8 cellular contexts compared by ENCODE assay signal in genomic region chr1:48202030-48202752, GRCh38. TPM values are rescaled to one million over a fixed set of nuclear protein-coding genes. Genes with fewer than 3 reads are reported as not detected.
DNase-seq lines count a peak whose midpoint lies in the region; ATAC-seq and TF ChIP-seq lines count a peak whose summit lies in the region.

No MANE protein-coding gene starts in this region.

- H3K79me1 ChIP-seq in mesendoderm (ENCODE audit: low read length) = no peaks in the 10 kb centered on the region

- peak; percentile 57 for DNase-seq in DND-41
- peak; percentile 67 to 84 for DNase-seq in NCI-H524 (lab: John Stamatoyannopoulos, UW)
- DNase-seq in activated CD4-positive, alpha-beta T cell treated with anti-CD3 and anti-CD28 coated beads, Interleukin-2, amount 10 ng/mL, durations not matched to agents 24 days and 14 days = peak; percentile 85
- peak; percentile 23 to 49 (median 33) for DNase-seq in effector memory CD8-positive, alpha-beta T cell
- DNase-seq in mesendoderm = peak; percentile 69
- DNase-seq in stimulated activated CD8-positive, alpha-beta memory T cell treated with anti-CD3 and anti-CD28 coated beads, Interleukin-2, amount 100 ng/mL, for 1 hour (ENCODE audit: low read depth in 2 of 2) = peak; percentile 17 to 31

- H3K9me3 ChIP-seq in DND-41 (ENCODE audit: insufficient read depth, low read length, severe bottlenecking) = no peaks in the 10 kb centered on the region

- H4K8ac ChIP-seq in mesendoderm (ENCODE audit: low read depth, low read length) = no peak overlapping the region

- no peaks in the 10 kb centered on the region for H3K9me3 Mint-ChIP-seq in activated CD4-positive, alpha-beta T cell treated with anti-CD3 and anti-CD28 coated beads, Interleukin-2, amount 10 ng/mL, durations not matched to agents 24 days and 14 days
- no peaks in the 10 kb centered on the region for H3K9me3 Mint-ChIP-seq in effector memory CD8-positive, alpha-beta T cell

- H3K27me3 Mint-ChIP-seq in activated CD4-positive, alpha-beta T cell treated with anti-CD3 and anti-CD28 coated beads, Interleukin-2, amount 10 ng/mL, durations not matched to agents 24 days and 14 days = no peaks in the 10 kb centered on the region
- peaks cover 10 to 18% of the 10 kb centered on the region in 2 donors for H3K27me3 Mint-ChIP-seq in effector memory CD8-positive, alpha-beta T cell

- no peak overlapping the region for H3K27ac Mint-ChIP-seq in activated CD4-positive, alpha-beta T cell treated with anti-CD3 and anti-CD28 coated beads, Interleukin-2, amount 10 ng/mL, durations not matched to agents 24 days and 14 days
- H3K27ac Mint-ChIP-seq in effector memory CD8-positive, alpha-beta T cell = no peak overlapping the region

- intact Hi-C loops in activated CD4-positive, alpha-beta T cell treated with anti-CD3 and anti-CD28 coated beads, Interleukin-2, amount 10 ng/mL, durations not matched to agents 24 days and 14 days (cut with micrococcal nuclease) = loop anchor here (1.0 to 5.0 kb wide), 2 partner anchors 93 to 110 kb away; no protein-coding TSS in a partner anchor

- no peak overlapping the region for H3K4me2 ChIP-seq in DND-41 (ENCODE audit: insufficient read depth, low read length)
- no peak overlapping the region for H3K4me2 ChIP-seq in mesendoderm (ENCODE audit: low read length)

- H4K20me1 ChIP-seq in DND-41 (ENCODE audit: insufficient read depth, low read length) = no peaks in the 10 kb centered on the region

- H3K4me1 ChIP-seq in DND-41 (ENCODE audit: insufficient read depth, low read length) (no peaks in the 10 kb centered on the region), mesendoderm (ENCODE audit: control insufficient read depth, low read depth, low read length) (peaks cover 7% of the 10 kb centered on the region)

- H3K4me1 Mint-ChIP-seq in activated CD4-positive, alpha-beta T cell treated with anti-CD3 and anti-CD28 coated beads, Interleukin-2, amount 10 ng/mL, durations not matched to agents 24 days and 14 days = no peaks in the 10 kb centered on the region
- no peaks in the 10 kb centered on the region for H3K4me1 Mint-ChIP-seq in effector memory CD8-positive, alpha-beta T cell (ENCODE audit: low read depth in 2 of 2)

- H2BK5ac ChIP-seq in mesendoderm (ENCODE audit: low read length) = no peak overlapping the region

- H3K27me3 ChIP-seq in DND-41 (ENCODE audit: insufficient read depth, low read length, poor library complexity) = no peaks in the 10 kb centered on the region
- no peaks in the 10 kb centered on the region for H3K27me3 ChIP-seq in mesendoderm (ENCODE audit: insufficient read depth, low read length, poor library complexity)

- H4K5ac ChIP-seq in mesendoderm (ENCODE audit: low read length) = no peak overlapping the region

- H3K56ac ChIP-seq in mesendoderm (ENCODE audit: low read length) = peak overlapping the region; percentile 56

- no peak overlapping the region for H2AFZ ChIP-seq in DND-41 (ENCODE audit: low read depth, low read length)

- ATAC-seq in DND-41 (ENCODE audit: insufficient read depth, low read depth) = peak; percentile 58; the same call in 1 of the 3 replicates
- peak; percentile 66 for ATAC-seq in HG02759 (IDR thresholded peaks at IDR 0.05; ENCODE audit: unreplicated experiment)
- peak; percentile 39 for ATAC-seq in effector memory CD8-positive, alpha-beta T cell (replicated peaks)
- ATAC-seq in HG02588 (IDR thresholded peaks at IDR 0.05; ENCODE audit: unreplicated experiment) = no peak

- peak overlapping the region; percentile 33 for H3K18ac ChIP-seq in mesendoderm (ENCODE audit: low read length)

- no peak overlapping the region for H2BK120ac ChIP-seq in mesendoderm (ENCODE audit: low read depth, low read length)

- no peak overlapping the region for H3K23ac ChIP-seq in mesendoderm (ENCODE audit: low read length)

- TF ChIP-seq CTCF in DND-41 (IDR thresholded peaks at IDR 0.05; ENCODE audit: borderline replicate concordance, extremely low read depth, low read length, poor library complexity, severe bottlenecking) = peak; percentile 92

- no peak overlapping the region for H3K27ac ChIP-seq in DND-41 (ENCODE audit: low read length)
- H3K27ac ChIP-seq in mesendoderm (ENCODE audit: low read depth, low read length) = no peak overlapping the region

- H3K36me3 ChIP-seq in DND-41 (ENCODE audit: insufficient read depth, low read length) (no peaks in the 10 kb centered on the region), mesendoderm (ENCODE audit: control insufficient read depth, insufficient read depth, low read length) (no peaks in the 10 kb centered on the region)

- H3K4me3 Mint-ChIP-seq in activated CD4-positive, alpha-beta T cell treated with anti-CD3 and anti-CD28 coated beads, Interleukin-2, amount 10 ng/mL, durations not matched to agents 24 days and 14 days = no peak overlapping the region
- H3K4me3 Mint-ChIP-seq in effector memory CD8-positive, alpha-beta T cell = no peak overlapping the region

- no CpG with 5 or more reads among the region's 7 CpGs for WGBS in mesendoderm (ENCODE audit: extremely low coverage, insufficient coverage, low lambda C conversion rate)

- peak overlapping the region; percentile 38 for H2BK15ac ChIP-seq in mesendoderm (replicated peaks; ENCODE audit: low read depth)

- no peak overlapping the region for H3K4ac ChIP-seq in mesendoderm (ENCODE audit: low read depth, low read length)

- H3K79me2 ChIP-seq in DND-41 (ENCODE audit: insufficient read depth, low read length) (no peaks in the 10 kb centered on the region), mesendoderm (ENCODE audit: control insufficient read depth, insufficient read depth, low read length) (no peaks in the 10 kb centered on the region)

- no peaks in the 10 kb centered on the region for H3K36me3 Mint-ChIP-seq in activated CD4-positive, alpha-beta T cell treated with anti-CD3 and anti-CD28 coated beads, Interleukin-2, amount 10 ng/mL, durations not matched to agents 24 days and 14 days (ENCODE audit: low read depth)
- H3K36me3 Mint-ChIP-seq in effector memory CD8-positive, alpha-beta T cell (ENCODE audit: insufficient read depth) = no peaks in the 10 kb centered on the region

- no peak overlapping the region for H2AK5ac ChIP-seq in mesendoderm (ENCODE audit: low read length)

- H3K4me3 ChIP-seq in DND-41 (ENCODE audit: low read depth in 1 of 2, low read length in 2 of 2) (no peak overlapping the region), mesendoderm (ENCODE audit: low read length) (no peak overlapping the region)

- H3K9ac ChIP-seq in DND-41 (ENCODE audit: low read depth, low read length) (no peak overlapping the region), mesendoderm (ENCODE audit: low read length) (peak overlapping the region; percentile 33)

RNA-seq across cellular contexts. Expression of gene SLC5A9, which starts 20.3 kb away (rescaled TPM):
- total RNA-seq in activated CD4-positive, alpha-beta T cell treated with anti-CD3 and anti-CD28 coated beads, Interleukin-2, amount 10 ng/mL, durations not matched to agents 24 days and 14 days = not detected in 2 replicates
- polyA plus RNA-seq in mesendoderm (2013, experiment 1 of 2) = 1.2 TPM
- 1.0 TPM for polyA plus RNA-seq in mesendoderm (2013, experiment 2 of 2)

Comparison
In these comparisons a context has a peak if more than half of its experiments do, and no peak if none do; other contexts are left out.
1. DNase-seq: peak in every context shown above with its lines; median percentile 85 in activated CD4-positive, alpha-beta T cell treated with anti-CD3 and anti-CD28 coated beads, Interleukin-2, amount 10 ng/mL, durations not matched to agents 24 days and 14 days; 76 in NCI-H524; 69 in mesendoderm; 57 in DND-41; 33 in effector memory CD8-positive, alpha-beta T cell; 24 in stimulated activated CD8-positive, alpha-beta memory T cell treated with anti-CD3 and anti-CD28 coated beads, Interleukin-2, amount 100 ng/mL, for 1 hour.